ENCODE assay signal across 27 cellular contexts in the genomic region with DNA sequence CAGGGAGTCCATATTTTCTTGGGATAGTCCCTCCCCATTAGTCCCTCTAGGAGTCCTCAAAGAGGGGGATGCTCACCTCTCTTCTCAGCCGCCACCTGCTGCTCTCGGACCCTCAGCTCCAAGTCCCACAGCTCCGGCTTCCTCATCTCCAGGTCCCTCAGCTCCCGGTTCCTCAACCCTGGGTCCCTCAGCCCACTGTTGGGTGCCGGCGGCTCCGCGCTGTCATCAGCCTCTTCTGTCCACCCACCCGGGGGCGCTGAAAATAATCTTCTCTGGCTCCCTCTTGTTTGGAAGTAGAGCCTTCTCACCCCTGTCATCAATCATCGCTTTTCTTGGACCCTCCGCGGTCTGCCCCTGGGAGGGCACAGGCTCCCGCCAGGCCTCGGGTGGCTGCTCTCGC. TPM values are rescaled to one million over a fixed set of nuclear protein-coding genes. Genes with fewer than 3 reads are reported as not detected.
"Had no signal": no experiment of that assay in that cellular context is flagged by ENCODE, and none has a peak within 500 bp of the region (broad histone marks: within the 10 kb centered on the region; RNA-seq: fewer than 3 reads in every experiment).

No MANE protein-coding gene starts in this region.

- H3K27me3 ChIP-seq: gastrocnemius medialis had no signal

- H3K9me3 Mint-ChIP-seq: dendritic cell treated with granulocyte-macrophage colony-stimulating factor and Interleukin-4, amounts not matched to agents 40 ng/mL and 50 ng/mL, for 4 days; effector memory CD8-positive, alpha-beta T cell; endodermal cell had no signal

- H3K4me1 Mint-ChIP-seq: mesothelial cell of epicardium, naive B cell had no signal

- H3K4me3 ChIP-seq: esophagus squamous epithelium, gastrocnemius medialis, heart right ventricle, left lung, lower lobe of right lung, mucosa of descending colon had no signal

- H3K27ac Mint-ChIP-seq: dendritic cell treated with granulocyte-macrophage colony-stimulating factor and Interleukin-4, amounts not matched to agents 40 ng/mL and 50 ng/mL, for 4 days; effector memory CD8-positive, alpha-beta T cell; endodermal cell; mesothelial cell of epicardium had no signal

- DNase-seq: cortex of kidney; effector CD8-positive, alpha-beta T cell; effector memory CD8-positive, alpha-beta T cell; endodermal cell; erythroblast; esophagus squamous epithelium; foreskin fibroblast; foreskin melanocyte; gastrocnemius medialis; glutamatergic neuron; head of caudate nucleus; heart right ventricle; hippocampal formation; left cardiac atrium; left ventricle myocardium superior; lower lobe of right lung; mesenchymal stem cell; mucosa of descending colon; naive B cell had no signal

- H3K9me3 ChIP-seq: esophagus squamous epithelium, gastrocnemius medialis, left lung, mucosa of descending colon had no signal

- H3K4me1 ChIP-seq: esophagus squamous epithelium, gastrocnemius medialis, heart right ventricle, left lung, lower lobe of right lung had no signal

- H3K36me3 ChIP-seq: esophagus squamous epithelium, gastrocnemius medialis, heart right ventricle, left lung, lower lobe of right lung had no signal

- H3K36me3 Mint-ChIP-seq: mesothelial cell of epicardium, naive B cell had no signal

- H3K27ac ChIP-seq: epithelial cell of prostate, esophagus squamous epithelium, gastrocnemius medialis, heart right ventricle, left lung, lower lobe of right lung had no signal

- H3K4me3 Mint-ChIP-seq: dendritic cell treated with granulocyte-macrophage colony-stimulating factor and Interleukin-4, amounts not matched to agents 40 ng/mL and 50 ng/mL, for 4 days; effector memory CD8-positive, alpha-beta T cell; endodermal cell; mesothelial cell of epicardium; naive B cell had no signal

RNA-seq across cellular contexts. Expression of a gene that starts 13.3 kb away (rescaled TPM):
- total RNA-seq: dermis microvascular lymphatic vessel endothelial cell, gastrocnemius medialis, glomerular endothelial cell, lung microvascular endothelial cell, myocyte had no signal
